ENCODE assay signal across 10 cellular contexts in the genomic region with DNA sequence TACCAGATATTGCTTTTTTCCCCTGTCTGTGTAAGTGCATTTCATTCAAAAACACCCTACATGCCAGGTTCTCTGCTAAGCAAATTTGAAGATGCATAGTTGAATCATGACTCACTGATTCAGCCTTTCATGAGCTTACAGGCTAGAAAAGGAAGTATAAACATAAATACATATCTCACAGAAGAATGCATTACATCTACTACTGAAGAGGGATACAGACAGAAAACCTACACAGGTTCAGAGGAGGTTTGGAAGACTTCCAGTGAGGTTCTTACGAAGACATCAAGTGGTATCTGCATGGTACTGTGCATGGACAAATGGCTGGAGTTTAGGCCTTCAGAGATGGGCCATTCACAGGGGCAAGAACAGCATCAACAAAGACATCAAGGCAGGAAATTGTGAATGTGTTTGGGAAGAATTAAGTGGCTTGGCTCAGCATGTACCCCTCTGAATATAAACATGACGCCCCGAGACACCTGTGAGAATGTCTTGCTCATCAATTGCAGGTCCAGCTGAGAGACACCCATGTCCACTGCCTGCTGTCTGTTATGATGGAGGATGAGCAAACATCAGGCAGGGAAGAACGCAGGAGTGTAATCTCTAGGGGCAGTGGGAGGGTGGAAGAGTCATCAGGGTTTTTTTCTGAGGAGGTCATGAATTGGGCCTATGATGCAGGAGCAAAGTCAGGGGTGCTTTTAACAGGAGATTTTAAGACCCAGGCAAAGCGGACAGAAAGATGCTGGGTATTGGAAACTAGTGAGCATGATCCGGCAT.
DNase-seq lines count a peak whose midpoint lies in the region; ATAC-seq and TF ChIP-seq lines count a peak whose summit lies in the region.
"Had no signal": no experiment of that assay in that cellular context is flagged by ENCODE, and none has a peak within 500 bp of the region (broad histone marks: within the 10 kb centered on the region; RNA-seq: fewer than 3 reads in every experiment).

No MANE protein-coding gene starts in this region.

- DNase-seq in HCT116 (ENCODE audit: low read depth, low spot score): no peak
- DNase-seq in adipocyte (ENCODE audit: low read depth): peak; percentile 89
- peak; percentile 80 to 87 for DNase-seq in foreskin fibroblast
- no peak for DNase-seq in type B pancreatic cell (ENCODE audit: extremely low spot score, unreplicated experiment)
- no peak for DNase-seq in DMS 273 (lab: John Stamatoyannopoulos, UW; ENCODE audit: unreplicated experiment)
- no peak for DNase-seq in GM23338 (ENCODE audit: low spot score)
- DNase-seq in activated T-cell treated with anti-CD3 and anti-CD28 coated beads, Interleukin-2, amount 50 U/mL, for 24 hours: no peak
- DNase-seq: activated CD8-positive, alpha-beta memory T cell treated with anti-CD3 and anti-CD28 coated beads, Interleukin-2, amount 10 ng/mL, durations not matched to agents 7 days and 5 days had no signal

- intact Hi-C loops in HCT116 (cut with micrococcal nuclease): no loop called here

- H3K9me2 ChIP-seq in HCT116 (ENCODE audit: insufficient read depth) (no peaks in the 10 kb centered on the region), GM23338 (ENCODE audit: insufficient read depth) (no peaks in the 10 kb centered on the region)

- H3K4me1 Mint-ChIP-seq in type B pancreatic cell (ENCODE audit: unreplicated experiment) (peaks cover 27% of the 10 kb centered on the region), GM23338 (no peaks in the 10 kb centered on the region)
- H3K4me1 Mint-ChIP-seq in activated T-cell treated with anti-CD3 and anti-CD28 coated beads, Interleukin-2, amount 50 U/mL, for 24 hours (ENCODE audit: low read depth): peaks cover 7% of the 10 kb centered on the region
- H3K4me1 Mint-ChIP-seq: activated CD8-positive, alpha-beta memory T cell treated with anti-CD3 and anti-CD28 coated beads, Interleukin-2, amount 10 ng/mL, durations not matched to agents 7 days and 5 days; central memory CD8-positive, alpha-beta T cell had no signal

- BruUV-seq in HCT116 (replicated peaks; lab: Mats Ljungman, UMichigan): no TSS peak

- no peak for TF ChIP-seq POLR2A in HCT116 (IDR thresholded peaks at IDR 0.05; ENCODE audit: borderline replicate concordance, extremely low read depth, insufficient read depth, insufficient read length)

- peak overlapping the region; percentile 56 for H3K4me2 ChIP-seq in HCT116 (ENCODE audit: low read length)
- no peak overlapping the region for H3K4me2 ChIP-seq in GM23338

- H3K4me3 ChIP-seq in HCT116 (replicated peaks in 1 of 2; ENCODE audit: low read depth in 1 of 2, low read length in 2 of 2) (no peak overlapping the region), adipocyte (ENCODE audit: low read length) (no peak overlapping the region), foreskin fibroblast (ENCODE audit: low read depth in 1 of 2, low read length in 2 of 2) (no peak overlapping the region), GM23338 (no peak overlapping the region)

- TF ChIP-seq CTCF in HCT116 (IDR thresholded peaks at IDR 0.05 in 2 of 3, conservative IDR thresholded peaks at IDR 0.05 in 1 of 3; ENCODE audit: borderline replicate concordance in 1 of 3, insufficient read depth in 1 of 3, low read depth in 2 of 3, low read length in 2 of 3): no peak
- no peak for TF ChIP-seq CTCF in foreskin fibroblast (IDR thresholded peaks at IDR 0.05; ENCODE audit: low read depth, low read length)
- no peak for TF ChIP-seq CTCF in type B pancreatic cell (conservative IDR thresholded peaks at IDR 0.05)
- no peak for TF ChIP-seq CTCF in GM23338 (conservative IDR thresholded peaks at IDR 0.05; ENCODE audit: low read depth in 2 of 2)

- H3K36me3 ChIP-seq in HCT116 (ENCODE audit: control insufficient read depth in 1 of 2, insufficient read depth in 2 of 2, low read length in 2 of 2): no peaks in the 10 kb centered on the region
- no peaks in the 10 kb centered on the region for H3K36me3 ChIP-seq in adipocyte (ENCODE audit: control insufficient read depth, insufficient read depth, low read length, severe bottlenecking)
- H3K36me3 ChIP-seq in GM23338 (ENCODE audit: insufficient read depth): no peaks in the 10 kb centered on the region

- H3K27ac Mint-ChIP-seq in type B pancreatic cell: peak overlapping the region; percentile 76
- no peak overlapping the region for H3K27ac Mint-ChIP-seq in GM23338
- H3K27ac Mint-ChIP-seq in activated T-cell treated with anti-CD3 and anti-CD28 coated beads, Interleukin-2, amount 50 U/mL, for 24 hours: no peak overlapping the region
- H3K27ac Mint-ChIP-seq: activated CD8-positive, alpha-beta memory T cell treated with anti-CD3 and anti-CD28 coated beads, Interleukin-2, amount 10 ng/mL, durations not matched to agents 7 days and 5 days had no signal

- CTCF ChIA-PET in HCT116 (lab: Charles Lee): interaction anchor here (0.5 kb wide), 1 partner anchor 73 kb away, joined by 3 read pairs; no protein-coding TSS in a partner anchor

- H3K27me3 Mint-ChIP-seq in type B pancreatic cell (peaks cover 1% of the 10 kb centered on the region), GM23338 (ENCODE audit: insufficient read depth, low read depth, poor library complexity) (no peaks in the 10 kb centered on the region)
- H3K27me3 Mint-ChIP-seq in activated T-cell treated with anti-CD3 and anti-CD28 coated beads, Interleukin-2, amount 50 U/mL, for 24 hours: no peaks in the 10 kb centered on the region
- H3K27me3 Mint-ChIP-seq: central memory CD8-positive, alpha-beta T cell had no signal

- H2AFZ ChIP-seq in HCT116 (ENCODE audit: low read depth, low read length, poor library complexity, severe bottlenecking): peak overlapping the region; percentile 22
- H2AFZ ChIP-seq in GM23338: no peak overlapping the region

- H3K36me3 Mint-ChIP-seq in type B pancreatic cell (no peaks in the 10 kb centered on the region), GM23338 (ENCODE audit: low read depth) (no peaks in the 10 kb centered on the region)
- H3K36me3 Mint-ChIP-seq in activated T-cell treated with anti-CD3 and anti-CD28 coated beads, Interleukin-2, amount 50 U/mL, for 24 hours (ENCODE audit: low read depth): no peaks in the 10 kb centered on the region
- H3K36me3 Mint-ChIP-seq: activated CD8-positive, alpha-beta memory T cell treated with anti-CD3 and anti-CD28 coated beads, Interleukin-2, amount 10 ng/mL, durations not matched to agents 7 days and 5 days had no signal

- H3F3A ChIP-seq in GM23338 (replicated peaks; ENCODE audit: low read depth): no peaks in the 10 kb centered on the region

- 0 out of 2 replicates have a peak, but pooled peaks have one; percentile 1 for TF ChIP-seq RAD21 in HCT116 (IDR thresholded peaks at IDR 0.05; ENCODE audit: low read depth)

- H3K9ac ChIP-seq in HCT116 (ENCODE audit: low read length) (no peak overlapping the region), adipocyte (ENCODE audit: low read length) (peak overlapping the region; percentile 48)

- H3K27ac ChIP-seq in HCT116 (ENCODE audit: low read depth, low read length): no peak overlapping the region
- no peak overlapping the region for H3K27ac ChIP-seq in GM23338 (ENCODE audit: low read depth)

- H3K27me3 ChIP-seq in HCT116 (ENCODE audit: insufficient read depth, low read length) (no peaks in the 10 kb centered on the region), adipocyte (replicated peaks; ENCODE audit: control insufficient read depth, insufficient read depth, low read length) (no peaks in the 10 kb centered on the region), GM23338 (ENCODE audit: insufficient read depth) (no peaks in the 10 kb centered on the region)

- H3K4me1 ChIP-seq in HCT116 (ENCODE audit: control insufficient read depth in 1 of 2, insufficient read depth in 2 of 2, low read length in 2 of 2) (peaks cover 18 to 28% of the 10 kb centered on the region in 2 experiments), adipocyte (ENCODE audit: control insufficient read depth, insufficient read depth, low read length) (peaks cover 42% of the 10 kb centered on the region), GM23338 (ENCODE audit: insufficient read depth) (no peaks in the 10 kb centered on the region)

- H4K20me1 ChIP-seq in HCT116 (ENCODE audit: insufficient read depth): no peaks in the 10 kb centered on the region
- H4K20me1 ChIP-seq in GM23338 (replicated peaks; ENCODE audit: insufficient read depth): no peaks in the 10 kb centered on the region

- H3K9me3 Mint-ChIP-seq in type B pancreatic cell (peaks cover 5% of the 10 kb centered on the region), GM23338 (no peaks in the 10 kb centered on the region)
- H3K9me3 Mint-ChIP-seq in activated T-cell treated with anti-CD3 and anti-CD28 coated beads, Interleukin-2, amount 50 U/mL, for 24 hours: no peaks in the 10 kb centered on the region
- H3K9me3 Mint-ChIP-seq: central memory CD8-positive, alpha-beta T cell had no signal

- POLR2A ChIA-PET in HCT116 (lab: Charles Lee): interaction anchor here (0.8 kb wide), 1 partner anchor 9 kb away, joined by 3 read pairs; no protein-coding TSS in a partner anchor

- H3K4me3 Mint-ChIP-seq in type B pancreatic cell (no peak overlapping the region), GM23338 (no peak overlapping the region)
- H3K4me3 Mint-ChIP-seq in activated T-cell treated with anti-CD3 and anti-CD28 coated beads, Interleukin-2, amount 50 U/mL, for 24 hours: no peak overlapping the region
- H3K4me3 Mint-ChIP-seq: activated CD8-positive, alpha-beta memory T cell treated with anti-CD3 and anti-CD28 coated beads, Interleukin-2, amount 10 ng/mL, durations not matched to agents 7 days and 5 days; central memory CD8-positive, alpha-beta T cell had no signal

- ATAC-seq in HCT116: peak; percentile 70
- ATAC-seq in GM23338: no peak
- no peak for ATAC-seq in GM21390 (IDR thresholded peaks at IDR 0.05; ENCODE audit: unreplicated experiment)
- ATAC-seq: activated CD8-positive, alpha-beta memory T cell treated with anti-CD3 and anti-CD28 coated beads, Interleukin-2, amount 10 ng/mL, durations not matched to agents 7 days and 5 days had no signal

- RAD21 ChIA-PET in HCT116 (lab: Charles Lee; ENCODE audit: low non-redundant PET in 1 of 2, low total read pairs in 2 of 2, uncharacterized antibody in 2 of 2, unreplicated experiment in 2 of 2): no interaction called here

- no peaks in the 10 kb centered on the region for H3K9me3 ChIP-seq in HCT116 (ENCODE audit: control insufficient read depth in 1 of 2, insufficient read depth in 1 of 2, low read depth in 1 of 2, low read length in 2 of 2)
- no peaks in the 10 kb centered on the region for H3K9me3 ChIP-seq in adipocyte (ENCODE audit: control insufficient read depth, low read length)

- H3K79me2 ChIP-seq in HCT116 (ENCODE audit: insufficient read depth, low read length): no peaks in the 10 kb centered on the region
- H3K79me2 ChIP-seq in GM23338 (replicated peaks; ENCODE audit: insufficient read depth): no peaks in the 10 kb centered on the region

TF ChIP-seq in HCT116, 20 proteins besides CTCF, POLR2A, EP300 and RAD21:
- TF ChIP-seq EGR1 (IDR thresholded peaks at IDR 0.05; ENCODE audit: low read depth): no peak
- TF ChIP-seq FOSL1 (IDR thresholded peaks at IDR 0.05; ENCODE audit: low read depth): peak; percentile 60; the same call in 1 of the 2 replicates
- peak; percentile 60 for TF ChIP-seq JUND (IDR thresholded peaks at IDR 0.05)
TF ChIP-seq in HCT116: peak in this region for 2.

TF ChIP-seq in GM23338, 12 proteins besides CTCF, POLR2A, EP300 and RAD21 (continues in another document):
- TF ChIP-seq POLR2AphosphoS5 (IDR thresholded peaks at IDR 0.05; ENCODE audit: low read depth) (no peak), EZH2 (IDR thresholded peaks at IDR 0.05; ENCODE audit: low read depth, unreplicated experiment) (no peak), STAT1 (IDR thresholded peaks at IDR 0.05; ENCODE audit: unreplicated experiment) (no peak)

Comparison
In these comparisons a context has a peak if more than half of its experiments do, and no peak if none do; other contexts are left out.
1. DNase-seq: peak in adipocyte (single experiment) and foreskin fibroblast (2 of 2); none in HCT116 (single experiment), type B pancreatic cell (single experiment), DMS 273 (single experiment), GM23338 (single experiment) and activated T-cell treated with anti-CD3 and anti-CD28 coated beads, Interleukin-2, amount 50 U/mL, for 24 hours (single experiment).